In genomic region chr2:120590841-120591240, GRCh38 we compare ENCODE assay signal across 21 cellular contexts.
DNase-seq lines count a peak whose midpoint lies in the region; ATAC-seq, FAIRE-seq and TF ChIP-seq lines count a peak whose summit lies in the region.
"Had no signal": no experiment of that assay in that cellular context is flagged by ENCODE, and none has a peak within 500 bp of the region (broad histone marks: within the 10 kb centered on the region; RNA-seq: fewer than 3 reads in every experiment).

No MANE protein-coding gene starts in this region.

- H3K4me1 Mint-ChIP-seq in astrocyte (ENCODE audit: low read depth, unreplicated experiment): peaks cover 22% of the 10 kb centered on the region

- H3K27ac ChIP-seq in astrocyte (ENCODE audit: low read depth, low read length) (no peak overlapping the region), kidney (ENCODE audit: low read depth in 2 of 2, low read length in 2 of 2) (no peak overlapping the region), tibial artery (no peak overlapping the region)
- H3K27ac ChIP-seq: A549, BLaER1 had no signal

- peak overlapping the region; percentile 94 for H3K27ac Mint-ChIP-seq in astrocyte (ENCODE audit: unreplicated experiment)
- H3K27ac Mint-ChIP-seq: CD4-positive, alpha-beta memory T cell had no signal

- H3K4me3 Mint-ChIP-seq in astrocyte (ENCODE audit: unreplicated experiment): no peak overlapping the region
- H3K4me3 Mint-ChIP-seq: CD4-positive, alpha-beta memory T cell had no signal

- H3K79me2 ChIP-seq in astrocyte (ENCODE audit: insufficient read depth, low read length): no peaks in the 10 kb centered on the region

- H3K36me3 ChIP-seq in astrocyte (ENCODE audit: insufficient read depth, low read length) (no peaks in the 10 kb centered on the region), kidney (ENCODE audit: control insufficient read depth in 1 of 2, insufficient read depth in 2 of 2, low read length in 2 of 2) (no peaks in the 10 kb centered on the region), tibial artery (no peaks in the 10 kb centered on the region)
- H3K36me3 ChIP-seq: BLaER1 had no signal

- no peak for ATAC-seq in left cardiac atrium

- no peaks in the 10 kb centered on the region for H4K20me1 ChIP-seq in astrocyte (ENCODE audit: insufficient read depth, low read length)
- H4K20me1 ChIP-seq: BLaER1 had no signal

- H3K9ac ChIP-seq in astrocyte (ENCODE audit: low read length): no peak overlapping the region
- no peak overlapping the region for H3K9ac ChIP-seq in kidney (ENCODE audit: low read length in 2 of 2)
- H3K9ac ChIP-seq: BLaER1 had no signal

- peaks cover 41% of the 10 kb centered on the region for H3K27me3 Mint-ChIP-seq in astrocyte (ENCODE audit: low read depth, unreplicated experiment)

- TF ChIP-seq CTCF in astrocyte (IDR thresholded peaks at IDR 0.05; ENCODE audit: insufficient read depth, low read depth, low read length) (no peak), kidney (IDR thresholded peaks at IDR 0.05; ENCODE audit: borderline replicate concordance, extremely low read depth, insufficient read depth) (no peak), tibial artery (IDR thresholded peaks at IDR 0.05) (no peak)

- H3K9me3 ChIP-seq in astrocyte (ENCODE audit: insufficient read depth, low read depth, low read length) (no peaks in the 10 kb centered on the region), kidney (ENCODE audit: control insufficient read depth in 1 of 2, low read length in 2 of 2) (no peaks in the 10 kb centered on the region), tibial artery (no peaks in the 10 kb centered on the region)
- H3K9me3 ChIP-seq: A549, BLaER1 had no signal

- FAIRE-seq in astrocyte (lab: Jason Lieb, UNC) (no peak), kidney (lab: Jason Lieb, UNC) (no peak)
- FAIRE-seq: A549, GM12891, GM18507 had no signal

- H3K4me3 ChIP-seq in astrocyte (ENCODE audit: insufficient read depth, low read depth, low read length): no peak overlapping the region
- no peak overlapping the region for H3K4me3 ChIP-seq in kidney (ENCODE audit: low read length in 2 of 2)
- no peak overlapping the region for H3K4me3 ChIP-seq in tibial artery
- H3K4me3 ChIP-seq: A549, BLaER1 had no signal

- intact Hi-C loops in kidney (cut with DNase I): no loop called here
- intact Hi-C loops in tibial artery (cut with DNase I; ENCODE audit: low total_unique reads): no loop called here
- intact Hi-C loops in left cardiac atrium (cut with DNase I): no loop called here

- H3K9me3 Mint-ChIP-seq in astrocyte (ENCODE audit: unreplicated experiment): peaks cover 9% of the 10 kb centered on the region

- no peak overlapping the region for H2AFZ ChIP-seq in astrocyte (ENCODE audit: low read depth, low read length)

- H3K27me3 ChIP-seq in astrocyte (ENCODE audit: insufficient read depth, low read length): peaks cover 20% of the 10 kb centered on the region
- H3K27me3 ChIP-seq in tibial artery: peaks cover 0 to 26% of the 10 kb centered on the region in 2 donors

- DNase-seq in D341Med (ENCODE audit: low spot score) (peak; percentile 49), NCI-H524 treated with DMSO at 0.1 percent for 48 hours (lab: John Stamatoyannopoulos, UW) (peak; percentile 57), astrocyte (ENCODE audit: low read depth) (no peak), kidney (peak; percentile 36), tibial artery (no peak), NCI-H526 (lab: John Stamatoyannopoulos, UW) (no peak), DMS79 (lab: John Stamatoyannopoulos, UW) (no peak), left cardiac atrium (no peak)
- DNase-seq: CD4-positive, alpha-beta memory T cell; DMS53; H7; NCI-H1092; NCI-H1436 treated with DMSO at 0.1 percent for 48 hours; NCI-H2029; NCI-H774; RPMI8226; SIG-M5 had no signal

- H3K36me3 Mint-ChIP-seq in astrocyte (ENCODE audit: low read depth, unreplicated experiment): peaks cover 6% of the 10 kb centered on the region
- H3K36me3 Mint-ChIP-seq: CD4-positive, alpha-beta memory T cell had no signal

- H3K4me2 ChIP-seq in astrocyte (ENCODE audit: low read length): no peak overlapping the region
- H3K4me2 ChIP-seq: A549, BLaER1 had no signal

- H3K4me1 ChIP-seq in astrocyte (ENCODE audit: insufficient read depth, low read length): peaks cover 16% of the 10 kb centered on the region
- no peaks in the 10 kb centered on the region for H3K4me1 ChIP-seq in kidney (ENCODE audit: control insufficient read depth in 1 of 2, insufficient read depth in 1 of 2, low read depth in 1 of 2, low read length in 2 of 2)
- peaks cover 0 to 23% (median 9%) of the 10 kb centered on the region in 4 donors for H3K4me1 ChIP-seq in tibial artery

Comparison
In these comparisons a context has a peak if more than half of its experiments do, and no peak if none do; other contexts are left out.
1. DNase-seq: peak in D341Med (single experiment), NCI-H524 treated with DMSO at 0.1 percent for 48 hours (single experiment) and kidney (single experiment); none in astrocyte (single experiment), tibial artery (0 of 2), NCI-H526 (0 of 2), DMS79 (single experiment) and left cardiac atrium (single experiment).